In the genomic region with DNA sequence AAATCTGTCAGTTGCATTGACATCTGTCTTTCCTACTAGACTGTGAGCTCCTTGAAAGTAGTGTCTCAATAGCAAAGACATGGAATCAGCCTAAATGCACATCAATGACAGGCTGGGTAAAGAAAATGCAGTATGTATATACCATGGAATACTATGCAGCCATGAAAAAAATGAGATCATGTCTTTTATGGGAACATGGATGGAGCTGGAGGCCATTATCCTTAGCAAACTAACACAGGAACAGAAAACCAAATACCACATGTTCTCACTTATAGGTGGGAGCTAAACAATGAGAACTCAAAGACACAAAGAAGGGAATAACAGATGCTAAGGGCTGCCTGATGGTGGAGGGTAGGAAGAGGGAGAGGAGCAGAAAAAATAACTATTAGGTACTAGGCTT, we compare ENCODE assay signal across 13 cellular contexts. TPM values are rescaled to one million over a fixed set of nuclear protein-coding genes. Genes with fewer than 3 reads are reported as not detected.
"Had no signal": no experiment of that assay in that cellular context is flagged by ENCODE, and none has a peak within 500 bp of the region (broad histone marks: within the 10 kb centered on the region; RNA-seq: fewer than 3 reads in every experiment).

No MANE protein-coding gene starts in this region.

RNA-seq across cellular contexts. Expression of a gene that starts 5.9 kb away (rescaled TPM):
- total RNA-seq: activated B cell treated with CpG ODN at 0.5 μM for 24 hours; activated CD4-positive, alpha-beta memory T cell treated with anti-CD3 and anti-CD28 coated beads for 36 hours; activated CD4-positive, alpha-beta memory T cell treated with anti-CD3 and anti-CD28 coated beads, Interleukin-2, amount 10 ng/mL, durations not matched to agents 7 days and 5 days; activated CD4-positive, alpha-beta T cell treated with anti-CD3 and anti-CD28 coated beads, Interleukin-2, amount 10 ng/mL, durations not matched to agents 24 days and 14 days; activated CD4-positive, alpha-beta T cell treated with anti-CD3 and anti-CD28 coated beads, Interleukin-2, amount 10 ng/mL, durations not matched to agents 7 days and 5 days; activated CD8-positive, alpha-beta memory T cell treated with anti-CD3 and anti-CD28 coated beads for 36 hours; activated CD8-positive, alpha-beta memory T cell treated with anti-CD3 and anti-CD28 coated beads, Interleukin-2, amount 10 ng/mL, durations not matched to agents 7 days and 5 days; activated CD8-positive, alpha-beta T cell treated with anti-CD3 and anti-CD28 coated beads for 36 hours; activated CD8-positive, alpha-beta T cell treated with anti-CD3 and anti-CD28 coated beads, Interleukin-2, amount 10 ng/mL, durations not matched to agents 7 days and 5 days; T-cell; T-helper 1 cell treated with Interleukin-12 subunit alpha and Interleukin-12 subunit beta and Interleukin-4 antibody, amounts not matched to agents 30 ng/mL and 1 ng/mL, for 36 hours; T-helper 17 cell; T-helper 2 cell treated with Interferon-gamma antibody and Interleukin-4, amounts not matched to agents 100 ng/mL and 5 ng/mL, for 36 hours had no signal

RNA-seq across cellular contexts. Expression of a gene that starts 51.7 kb away (rescaled TPM):
- total RNA-seq: activated B cell treated with CpG ODN at 0.5 μM for 24 hours; activated CD4-positive, alpha-beta T cell treated with anti-CD3 and anti-CD28 coated beads, Interleukin-2, amount 10 ng/mL, durations not matched to agents 24 days and 14 days; activated CD8-positive, alpha-beta memory T cell treated with anti-CD3 and anti-CD28 coated beads, Interleukin-2, amount 10 ng/mL, durations not matched to agents 7 days and 5 days; activated CD8-positive, alpha-beta T cell treated with anti-CD3 and anti-CD28 coated beads, Interleukin-2, amount 10 ng/mL, durations not matched to agents 7 days and 5 days; T-helper 1 cell treated with Interleukin-12 subunit alpha and Interleukin-12 subunit beta and Interleukin-4 antibody, amounts not matched to agents 30 ng/mL and 1 ng/mL, for 36 hours; T-helper 17 cell; T-helper 2 cell treated with Interferon-gamma antibody and Interleukin-4, amounts not matched to agents 100 ng/mL and 5 ng/mL, for 36 hours had no signal
